ENCODE assay signal across 3 cellular contexts in the genomic region with DNA sequence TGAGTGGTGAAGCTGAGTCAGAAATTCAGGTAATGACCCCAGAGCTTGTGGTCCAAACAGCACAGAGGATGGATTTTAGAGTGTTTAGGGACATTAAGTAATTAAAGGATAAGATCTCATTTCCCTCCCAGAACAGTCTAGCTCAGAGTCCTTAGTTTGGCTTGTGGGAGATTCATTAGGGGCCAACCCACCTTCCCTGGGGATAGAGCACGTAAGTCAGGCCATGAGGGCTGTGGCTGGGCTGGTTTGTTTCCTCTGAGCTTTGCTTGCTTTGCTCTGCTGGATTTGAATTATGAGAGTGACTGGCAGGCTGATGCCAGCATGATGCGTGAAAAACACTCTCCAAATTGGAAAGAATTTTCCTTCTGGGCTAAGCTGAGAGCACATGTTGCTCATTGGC.
A peak's percentile ranks its signal among the peaks of the same experiment; 100 is the strongest.
TF ChIP-seq lines count a peak whose summit lies in the region.

No MANE protein-coding gene starts in this region.

TF ChIP-seq in SK-N-SH, 30 proteins besides CTCF, POLR2A, EP300 and RAD21:
- TF ChIP-seq TEAD4 (IDR thresholded peaks at IDR 0.05; ENCODE audit: borderline replicate concordance, insufficient read depth) (no peak), JUND (IDR thresholded peaks at IDR 0.05) (no peak), YY1 (IDR thresholded peaks at IDR 0.05; ENCODE audit: low read depth) (no peak), CHD2 (IDR thresholded peaks at IDR 0.05; ENCODE audit: low read length, partially characterized antibody) (no peak), MEF2A (IDR thresholded peaks at IDR 0.05; ENCODE audit: borderline replicate concordance, low read depth) (no peak), MAX (IDR thresholded peaks at IDR 0.05; ENCODE audit: low read depth) (no peak), RXRA (IDR thresholded peaks at IDR 0.05; ENCODE audit: borderline replicate concordance, low read depth) (no peak), GATA2 (CRISPR knock-in tag; IDR thresholded peaks at IDR 0.05) (peak; percentile 71), FOXJ3 (CRISPR knock-in tag; IDR thresholded peaks at IDR 0.05) (0 out of 2 replicates have a peak, but pooled peaks have one; percentile 65), MXI1 (IDR thresholded peaks at IDR 0.05; ENCODE audit: low read depth, low read length) (peak; percentile 65; the same call in 1 of the 2 replicates)
- TF ChIP-seq, protein P1, sequence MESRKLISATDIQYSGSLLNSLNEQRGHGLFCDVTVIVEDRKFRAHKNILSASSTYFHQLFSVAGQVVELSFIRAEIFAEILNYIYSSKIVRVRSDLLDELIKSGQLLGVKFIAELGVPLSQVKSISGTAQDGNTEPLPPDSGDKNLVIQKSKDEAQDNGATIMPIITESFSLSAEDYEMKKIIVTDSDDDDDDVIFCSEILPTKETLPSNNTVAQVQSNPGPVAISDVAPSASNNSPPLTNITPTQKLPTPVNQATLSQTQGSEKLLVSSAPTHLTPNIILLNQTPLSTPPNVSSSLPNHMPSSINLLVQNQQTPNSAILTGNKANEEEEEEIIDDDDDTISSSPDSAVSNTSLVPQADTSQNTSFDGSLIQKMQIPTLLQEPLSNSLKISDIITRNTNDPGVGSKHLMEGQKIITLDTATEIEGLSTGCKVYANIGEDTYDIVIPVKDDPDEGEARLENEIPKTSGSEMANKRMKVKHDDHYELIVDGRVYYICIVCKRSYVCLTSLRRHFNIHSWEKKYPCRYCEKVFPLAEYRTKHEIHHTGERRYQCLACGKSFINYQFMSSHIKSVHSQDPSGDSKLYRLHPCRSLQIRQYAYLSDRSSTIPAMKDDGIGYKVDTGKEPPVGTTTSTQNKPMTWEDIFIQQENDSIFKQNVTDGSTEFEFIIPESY (IDR thresholded peaks at IDR 0.05; ENCODE audit: borderline replicate concordance, low read depth): no peak

TF ChIP-seq in SK-N-SH treated with all-trans-retinoic acid at 6 μM for 48 hours, 23 proteins besides CTCF, POLR2A, EP300 and RAD21:
- TF ChIP-seq ZFP30 (CRISPR knock-in tag; IDR thresholded peaks at IDR 0.05): no peak
- no peak for TF ChIP-seq CSDC2 (CRISPR knock-in tag; IDR thresholded peaks at IDR 0.05)
- TF ChIP-seq, protein P2, sequence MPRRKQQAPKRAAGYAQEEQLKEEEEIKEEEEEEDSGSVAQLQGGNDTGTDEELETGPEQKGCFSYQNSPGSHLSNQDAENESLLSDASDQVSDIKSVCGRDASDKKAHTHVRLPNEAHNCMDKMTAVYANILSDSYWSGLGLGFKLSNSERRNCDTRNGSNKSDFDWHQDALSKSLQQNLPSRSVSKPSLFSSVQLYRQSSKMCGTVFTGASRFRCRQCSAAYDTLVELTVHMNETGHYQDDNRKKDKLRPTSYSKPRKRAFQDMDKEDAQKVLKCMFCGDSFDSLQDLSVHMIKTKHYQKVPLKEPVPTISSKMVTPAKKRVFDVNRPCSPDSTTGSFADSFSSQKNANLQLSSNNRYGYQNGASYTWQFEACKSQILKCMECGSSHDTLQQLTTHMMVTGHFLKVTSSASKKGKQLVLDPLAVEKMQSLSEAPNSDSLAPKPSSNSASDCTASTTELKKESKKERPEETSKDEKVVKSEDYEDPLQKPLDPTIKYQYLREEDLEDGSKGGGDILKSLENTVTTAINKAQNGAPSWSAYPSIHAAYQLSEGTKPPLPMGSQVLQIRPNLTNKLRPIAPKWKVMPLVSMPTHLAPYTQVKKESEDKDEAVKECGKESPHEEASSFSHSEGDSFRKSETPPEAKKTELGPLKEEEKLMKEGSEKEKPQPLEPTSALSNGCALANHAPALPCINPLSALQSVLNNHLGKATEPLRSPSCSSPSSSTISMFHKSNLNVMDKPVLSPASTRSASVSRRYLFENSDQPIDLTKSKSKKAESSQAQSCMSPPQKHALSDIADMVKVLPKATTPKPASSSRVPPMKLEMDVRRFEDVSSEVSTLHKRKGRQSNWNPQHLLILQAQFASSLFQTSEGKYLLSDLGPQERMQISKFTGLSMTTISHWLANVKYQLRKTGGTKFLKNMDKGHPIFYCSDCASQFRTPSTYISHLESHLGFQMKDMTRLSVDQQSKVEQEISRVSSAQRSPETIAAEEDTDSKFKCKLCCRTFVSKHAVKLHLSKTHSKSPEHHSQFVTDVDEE (CRISPR knock-in tag; IDR thresholded peaks at IDR 0.05): no peak
- TF ChIP-seq POU6F1 (CRISPR knock-in tag; IDR thresholded peaks at IDR 0.05; ENCODE audit: borderline replicate concordance, low read depth): no peak
- TF ChIP-seq ISL1 (CRISPR knock-in tag; IDR thresholded peaks at IDR 0.05): no peak
- no peak for TF ChIP-seq PPARA (CRISPR knock-in tag; IDR thresholded peaks at IDR 0.05; ENCODE audit: borderline replicate concordance)
- TF ChIP-seq ZC3H10 (CRISPR knock-in tag; IDR thresholded peaks at IDR 0.05): no peak
- no peak for TF ChIP-seq RARB (CRISPR knock-in tag; IDR thresholded peaks at IDR 0.05)
- no peak for TF ChIP-seq ARNTL (CRISPR knock-in tag; IDR thresholded peaks at IDR 0.05; ENCODE audit: borderline replicate concordance, low read depth)
- TF ChIP-seq CREB5 (CRISPR knock-in tag; IDR thresholded peaks at IDR 0.05; ENCODE audit: low read depth): no peak
- TF ChIP-seq GLIS3 (CRISPR knock-in tag; IDR thresholded peaks at IDR 0.05): no peak
- TF ChIP-seq ZNF565 (CRISPR knock-in tag; conservative IDR thresholded peaks at IDR 0.05; ENCODE audit: low read depth): no peak
- no peak for TF ChIP-seq ZFP3 (CRISPR knock-in tag; IDR thresholded peaks at IDR 0.05)
- no peak for TF ChIP-seq ZNF70 (CRISPR knock-in tag; IDR thresholded peaks at IDR 0.05)
- TF ChIP-seq, protein P3, sequence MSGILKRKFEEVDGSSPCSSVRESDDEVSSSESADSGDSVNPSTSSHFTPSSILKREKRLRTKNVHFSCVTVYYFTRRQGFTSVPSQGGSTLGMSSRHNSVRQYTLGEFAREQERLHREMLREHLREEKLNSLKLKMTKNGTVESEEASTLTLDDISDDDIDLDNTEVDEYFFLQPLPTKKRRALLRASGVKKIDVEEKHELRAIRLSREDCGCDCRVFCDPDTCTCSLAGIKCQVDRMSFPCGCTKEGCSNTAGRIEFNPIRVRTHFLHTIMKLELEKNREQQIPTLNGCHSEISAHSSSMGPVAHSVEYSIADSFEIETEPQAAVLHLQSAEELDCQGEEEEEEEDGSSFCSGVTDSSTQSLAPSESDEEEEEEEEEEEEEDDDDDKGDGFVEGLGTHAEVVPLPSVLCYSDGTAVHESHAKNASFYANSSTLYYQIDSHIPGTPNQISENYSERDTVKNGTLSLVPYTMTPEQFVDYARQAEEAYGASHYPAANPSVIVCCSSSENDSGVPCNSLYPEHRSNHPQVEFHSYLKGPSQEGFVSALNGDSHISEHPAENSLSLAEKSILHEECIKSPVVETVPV (CRISPR knock-in tag; IDR thresholded peaks at IDR 0.05): no peak
- TF ChIP-seq TOX (CRISPR knock-in tag; IDR thresholded peaks at IDR 0.05; ENCODE audit: borderline replicate concordance): no peak

TF ChIP-seq in H1, 55 proteins besides CTCF, POLR2A, EP300 and RAD21:
- TF ChIP-seq MAFK (IDR thresholded peaks at IDR 0.05; ENCODE audit: low read depth, low read length) (no peak), SAP30 (IDR thresholded peaks at IDR 0.05; ENCODE audit: insufficient read depth, insufficient replicate concordance, low read length) (no peak), RBBP5 (IDR thresholded peaks at IDR 0.05; ENCODE audit: borderline replicate concordance, low read depth, low read length) (no peak), TCF12 (IDR thresholded peaks at IDR 0.05; ENCODE audit: low read depth, low read length) (no peak), ASH2L (IDR thresholded peaks at IDR 0.05; ENCODE audit: low read length) (no peak), CBX8 (IDR thresholded peaks at IDR 0.05; ENCODE audit: borderline replicate concordance, low read depth, low read length) (no peak), BCL11A (IDR thresholded peaks at IDR 0.05; ENCODE audit: low read depth in 2 of 2, low read length in 2 of 2) (no peak)
